1 cellular context compared by ENCODE assay signal in the genomic region with DNA sequence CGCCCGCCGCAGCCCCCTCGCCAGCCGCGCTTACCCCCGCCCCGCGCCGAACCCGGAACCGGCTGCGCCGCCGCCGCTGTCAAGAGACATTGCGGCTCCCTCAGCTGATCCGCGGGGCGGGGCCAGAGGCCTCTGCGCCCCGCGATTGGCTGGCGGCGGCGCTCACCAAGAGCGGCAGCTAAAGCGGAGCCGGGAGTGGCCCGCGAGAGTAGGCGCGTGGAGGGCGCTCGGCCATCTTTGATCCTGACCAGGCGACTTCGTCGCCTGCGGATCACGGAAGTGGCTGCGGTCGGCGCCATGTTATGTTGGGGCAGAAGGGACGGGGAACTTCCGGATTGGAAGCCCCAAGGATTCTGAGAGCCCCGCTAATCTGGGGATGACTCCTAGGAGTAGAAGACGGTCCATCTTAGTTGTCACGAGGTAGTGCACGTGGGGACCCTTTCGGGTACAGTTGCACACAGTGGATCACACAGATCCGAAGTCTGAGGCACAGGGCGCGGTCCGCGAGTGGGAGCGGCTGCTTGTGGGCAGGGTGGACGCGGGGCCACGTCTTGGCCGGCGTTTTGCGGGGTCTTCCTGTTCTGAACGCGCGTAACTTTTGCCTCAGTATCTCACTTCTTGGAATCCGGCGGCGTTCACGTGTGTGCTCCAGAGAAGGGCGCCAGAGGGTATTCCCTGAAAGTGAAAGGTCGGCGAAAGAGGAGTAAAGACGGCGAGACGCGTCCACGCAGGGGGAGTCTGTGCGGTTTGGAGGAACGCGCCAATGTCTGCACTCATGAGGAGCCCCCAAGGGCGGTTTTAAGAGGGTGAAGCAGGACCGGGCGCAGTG.
TF ChIP-seq lines count a peak whose summit lies in the region.

A gene with protein sequence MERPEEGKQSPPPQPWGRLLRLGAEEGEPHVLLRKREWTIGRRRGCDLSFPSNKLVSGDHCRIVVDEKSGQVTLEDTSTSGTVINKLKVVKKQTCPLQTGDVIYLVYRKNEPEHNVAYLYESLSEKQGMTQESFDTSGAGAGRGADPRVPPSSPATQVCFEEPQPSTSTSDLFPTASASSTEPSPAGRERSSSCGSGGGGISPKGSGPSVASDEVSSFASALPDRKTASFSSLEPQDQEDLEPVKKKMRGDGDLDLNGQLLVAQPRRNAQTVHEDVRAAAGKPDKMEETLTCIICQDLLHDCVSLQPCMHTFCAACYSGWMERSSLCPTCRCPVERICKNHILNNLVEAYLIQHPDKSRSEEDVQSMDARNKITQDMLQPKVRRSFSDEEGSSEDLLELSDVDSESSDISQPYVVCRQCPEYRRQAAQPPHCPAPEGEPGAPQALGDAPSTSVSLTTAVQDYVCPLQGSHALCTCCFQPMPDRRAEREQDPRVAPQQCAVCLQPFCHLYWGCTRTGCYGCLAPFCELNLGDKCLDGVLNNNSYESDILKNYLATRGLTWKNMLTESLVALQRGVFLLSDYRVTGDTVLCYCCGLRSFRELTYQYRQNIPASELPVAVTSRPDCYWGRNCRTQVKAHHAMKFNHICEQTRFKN (minus strand): TSS at position 93 of the 829 bp plus-strand sequence. CDS start 277 bp downstream, outside the sequence.

TF ChIP-seq in K562, 482 proteins besides CTCF, POLR2A, EP300 and RAD21 (continued from another document and continues in another):
- TF ChIP-seq, protein P1, sequence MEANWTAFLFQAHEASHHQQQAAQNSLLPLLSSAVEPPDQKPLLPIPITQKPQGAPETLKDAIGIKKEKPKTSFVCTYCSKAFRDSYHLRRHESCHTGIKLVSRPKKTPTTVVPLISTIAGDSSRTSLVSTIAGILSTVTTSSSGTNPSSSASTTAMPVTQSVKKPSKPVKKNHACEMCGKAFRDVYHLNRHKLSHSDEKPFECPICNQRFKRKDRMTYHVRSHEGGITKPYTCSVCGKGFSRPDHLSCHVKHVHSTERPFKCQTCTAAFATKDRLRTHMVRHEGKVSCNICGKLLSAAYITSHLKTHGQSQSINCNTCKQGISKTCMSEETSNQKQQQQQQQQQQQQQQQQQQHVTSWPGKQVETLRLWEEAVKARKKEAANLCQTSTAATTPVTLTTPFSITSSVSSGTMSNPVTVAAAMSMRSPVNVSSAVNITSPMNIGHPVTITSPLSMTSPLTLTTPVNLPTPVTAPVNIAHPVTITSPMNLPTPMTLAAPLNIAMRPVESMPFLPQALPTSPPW (CRISPR knock-in tag; IDR thresholded peaks at IDR 0.05) = peak; percentile 75
- no peak for TF ChIP-seq CBX2 (IDR thresholded peaks at IDR 0.05; ENCODE audit: insufficient read depth, low read length, poor library complexity, severe bottlenecking)
- TF ChIP-seq ZNF586 (CRISPR knock-in tag; conservative IDR thresholded peaks at IDR 0.05) = no peak
- no peak for TF ChIP-seq TSC22D4 (tag; IDR thresholded peaks at IDR 0.05)
- TF ChIP-seq BCL6 (CRISPR knock-in tag; IDR thresholded peaks at IDR 0.05) = no peak
- no peak for TF ChIP-seq ZNF263 (CRISPR knock-in tag; IDR thresholded peaks at IDR 0.05; ENCODE audit: borderline replicate concordance)
- TF ChIP-seq KDM1A (IDR thresholded peaks at IDR 0.05) = no peak
- TF ChIP-seq SRSF7 (optimal IDR thresholded peaks at IDR 0.05; ENCODE audit: low read depth, low read length) = no peak
- no peak for TF ChIP-seq KLF13 (tag; IDR thresholded peaks at IDR 0.05; ENCODE audit: borderline replicate concordance, low read depth)
- TF ChIP-seq, protein P2, sequence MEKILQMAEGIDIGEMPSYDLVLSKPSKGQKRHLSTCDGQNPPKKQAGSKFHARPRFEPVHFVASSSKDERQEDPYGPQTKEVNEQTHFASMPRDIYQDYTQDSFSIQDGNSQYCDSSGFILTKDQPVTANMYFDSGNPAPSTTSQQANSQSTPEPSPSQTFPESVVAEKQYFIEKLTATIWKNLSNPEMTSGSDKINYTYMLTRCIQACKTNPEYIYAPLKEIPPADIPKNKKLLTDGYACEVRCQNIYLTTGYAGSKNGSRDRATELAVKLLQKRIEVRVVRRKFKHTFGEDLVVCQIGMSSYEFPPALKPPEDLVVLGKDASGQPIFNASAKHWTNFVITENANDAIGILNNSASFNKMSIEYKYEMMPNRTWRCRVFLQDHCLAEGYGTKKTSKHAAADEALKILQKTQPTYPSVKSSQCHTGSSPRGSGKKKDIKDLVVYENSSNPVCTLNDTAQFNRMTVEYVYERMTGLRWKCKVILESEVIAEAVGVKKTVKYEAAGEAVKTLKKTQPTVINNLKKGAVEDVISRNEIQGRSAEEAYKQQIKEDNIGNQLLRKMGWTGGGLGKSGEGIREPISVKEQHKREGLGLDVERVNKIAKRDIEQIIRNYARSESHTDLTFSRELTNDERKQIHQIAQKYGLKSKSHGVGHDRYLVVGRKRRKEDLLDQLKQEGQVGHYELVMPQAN (IDR thresholded peaks at IDR 0.05; ENCODE audit: borderline replicate concordance) = peak; percentile 44; the same call in 1 of the 2 replicates
- peak; percentile 71; the same call in 1 of the 2 replicates for TF ChIP-seq ZNF12 (CRISPR knock-in tag; IDR thresholded peaks at IDR 0.05)
- TF ChIP-seq EP400 (IDR thresholded peaks at IDR 0.05) = peak; percentile 91
- TF ChIP-seq, protein P3, sequence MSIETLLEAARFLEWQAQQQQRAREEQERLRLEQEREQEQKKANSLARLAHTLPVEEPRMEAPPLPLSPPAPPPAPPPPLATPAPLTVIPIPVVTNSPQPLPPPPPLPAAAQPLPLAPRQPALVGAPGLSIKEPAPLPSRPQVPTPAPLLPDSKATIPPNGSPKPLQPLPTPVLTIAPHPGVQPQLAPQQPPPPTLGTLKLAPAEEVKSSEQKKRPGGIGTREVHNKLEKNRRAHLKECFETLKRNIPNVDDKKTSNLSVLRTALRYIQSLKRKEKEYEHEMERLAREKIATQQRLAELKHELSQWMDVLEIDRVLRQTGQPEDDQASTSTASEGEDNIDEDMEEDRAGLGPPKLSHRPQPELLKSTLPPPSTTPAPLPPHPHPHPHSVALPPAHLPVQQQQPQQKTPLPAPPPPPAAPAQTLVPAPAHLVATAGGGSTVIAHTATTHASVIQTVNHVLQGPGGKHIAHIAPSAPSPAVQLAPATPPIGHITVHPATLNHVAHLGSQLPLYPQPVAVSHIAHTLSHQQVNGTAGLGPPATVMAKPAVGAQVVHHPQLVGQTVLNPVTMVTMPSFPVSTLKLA (conservative IDR thresholded peaks at IDR 0.05) = peak; percentile 92 to 96
- TF ChIP-seq ARHGAP35 (IDR thresholded peaks at IDR 0.05; ENCODE audit: partially characterized antibody) = no peak
- peak; percentile 76 for TF ChIP-seq SMAD4 (CRISPR knock-in tag; conservative IDR thresholded peaks at IDR 0.05)
- TF ChIP-seq ARID1B (IDR thresholded peaks at IDR 0.05) = no peak
- no peak for TF ChIP-seq KAT7 (CRISPR knock-in tag; IDR thresholded peaks at IDR 0.05; ENCODE audit: borderline replicate concordance)
- no peak for TF ChIP-seq NEUROD1 (IDR thresholded peaks at IDR 0.05; ENCODE audit: borderline replicate concordance, low read depth, low read length, partially characterized antibody)
- no peak for TF ChIP-seq STAT5A (IDR thresholded peaks at IDR 0.05; ENCODE audit: borderline replicate concordance, low read length)
- TF ChIP-seq, protein P4, sequence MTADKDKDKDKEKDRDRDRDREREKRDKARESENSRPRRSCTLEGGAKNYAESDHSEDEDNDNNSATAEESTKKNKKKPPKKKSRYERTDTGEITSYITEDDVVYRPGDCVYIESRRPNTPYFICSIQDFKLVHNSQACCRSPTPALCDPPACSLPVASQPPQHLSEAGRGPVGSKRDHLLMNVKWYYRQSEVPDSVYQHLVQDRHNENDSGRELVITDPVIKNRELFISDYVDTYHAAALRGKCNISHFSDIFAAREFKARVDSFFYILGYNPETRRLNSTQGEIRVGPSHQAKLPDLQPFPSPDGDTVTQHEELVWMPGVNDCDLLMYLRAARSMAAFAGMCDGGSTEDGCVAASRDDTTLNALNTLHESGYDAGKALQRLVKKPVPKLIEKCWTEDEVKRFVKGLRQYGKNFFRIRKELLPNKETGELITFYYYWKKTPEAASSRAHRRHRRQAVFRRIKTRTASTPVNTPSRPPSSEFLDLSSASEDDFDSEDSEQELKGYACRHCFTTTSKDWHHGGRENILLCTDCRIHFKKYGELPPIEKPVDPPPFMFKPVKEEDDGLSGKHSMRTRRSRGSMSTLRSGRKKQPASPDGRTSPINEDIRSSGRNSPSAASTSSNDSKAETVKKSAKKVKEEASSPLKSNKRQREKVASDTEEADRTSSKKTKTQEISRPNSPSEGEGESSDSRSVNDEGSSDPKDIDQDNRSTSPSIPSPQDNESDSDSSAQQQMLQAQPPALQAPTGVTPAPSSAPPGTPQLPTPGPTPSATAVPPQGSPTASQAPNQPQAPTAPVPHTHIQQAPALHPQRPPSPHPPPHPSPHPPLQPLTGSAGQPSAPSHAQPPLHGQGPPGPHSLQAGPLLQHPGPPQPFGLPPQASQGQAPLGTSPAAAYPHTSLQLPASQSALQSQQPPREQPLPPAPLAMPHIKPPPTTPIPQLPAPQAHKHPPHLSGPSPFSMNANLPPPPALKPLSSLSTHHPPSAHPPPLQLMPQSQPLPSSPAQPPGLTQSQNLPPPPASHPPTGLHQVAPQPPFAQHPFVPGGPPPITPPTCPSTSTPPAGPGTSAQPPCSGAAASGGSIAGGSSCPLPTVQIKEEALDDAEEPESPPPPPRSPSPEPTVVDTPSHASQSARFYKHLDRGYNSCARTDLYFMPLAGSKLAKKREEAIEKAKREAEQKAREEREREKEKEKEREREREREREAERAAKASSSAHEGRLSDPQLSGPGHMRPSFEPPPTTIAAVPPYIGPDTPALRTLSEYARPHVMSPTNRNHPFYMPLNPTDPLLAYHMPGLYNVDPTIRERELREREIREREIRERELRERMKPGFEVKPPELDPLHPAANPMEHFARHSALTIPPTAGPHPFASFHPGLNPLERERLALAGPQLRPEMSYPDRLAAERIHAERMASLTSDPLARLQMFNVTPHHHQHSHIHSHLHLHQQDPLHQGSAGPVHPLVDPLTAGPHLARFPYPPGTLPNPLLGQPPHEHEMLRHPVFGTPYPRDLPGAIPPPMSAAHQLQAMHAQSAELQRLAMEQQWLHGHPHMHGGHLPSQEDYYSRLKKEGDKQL (CRISPR knock-in tag; IDR thresholded peaks at IDR 0.05; ENCODE audit: borderline replicate concordance) = no peak
- TF ChIP-seq ZNF175 (CRISPR knock-in tag; IDR thresholded peaks at IDR 0.05; ENCODE audit: low read depth) = 0 out of 2 replicates have a peak, but pooled peaks have one; percentile 60
- no peak for TF ChIP-seq ZNF551 (CRISPR knock-in tag; IDR thresholded peaks at IDR 0.05)
- no peak for TF ChIP-seq GTF2E2 (tag; IDR thresholded peaks at IDR 0.05)
- no peak for TF ChIP-seq PRMT5 (CRISPR knock-in tag; IDR thresholded peaks at IDR 0.05)
- peak; percentile 64; the same call in 1 of the 2 replicates for TF ChIP-seq ZNF668 (CRISPR knock-in tag; IDR thresholded peaks at IDR 0.05)
- no peak for TF ChIP-seq RBM14 (IDR thresholded peaks at IDR 0.05; ENCODE audit: borderline replicate concordance, insufficient read depth, low read depth, low read length)
- no peak for TF ChIP-seq CEBPB (tag; IDR thresholded peaks at IDR 0.05)
- no peak for TF ChIP-seq NCOA6 (IDR thresholded peaks at IDR 0.05)
- no peak for TF ChIP-seq HDGF (IDR thresholded peaks at IDR 0.05)
- TF ChIP-seq, protein P5, sequence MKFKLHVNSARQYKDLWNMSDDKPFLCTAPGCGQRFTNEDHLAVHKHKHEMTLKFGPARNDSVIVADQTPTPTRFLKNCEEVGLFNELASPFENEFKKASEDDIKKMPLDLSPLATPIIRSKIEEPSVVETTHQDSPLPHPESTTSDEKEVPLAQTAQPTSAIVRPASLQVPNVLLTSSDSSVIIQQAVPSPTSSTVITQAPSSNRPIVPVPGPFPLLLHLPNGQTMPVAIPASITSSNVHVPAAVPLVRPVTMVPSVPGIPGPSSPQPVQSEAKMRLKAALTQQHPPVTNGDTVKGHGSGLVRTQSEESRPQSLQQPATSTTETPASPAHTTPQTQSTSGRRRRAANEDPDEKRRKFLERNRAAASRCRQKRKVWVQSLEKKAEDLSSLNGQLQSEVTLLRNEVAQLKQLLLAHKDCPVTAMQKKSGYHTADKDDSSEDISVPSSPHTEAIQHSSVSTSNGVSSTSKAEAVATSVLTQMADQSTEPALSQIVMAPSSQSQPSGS (CRISPR knock-in tag; IDR thresholded peaks at IDR 0.05) = no peak
- TF ChIP-seq, protein P6, sequence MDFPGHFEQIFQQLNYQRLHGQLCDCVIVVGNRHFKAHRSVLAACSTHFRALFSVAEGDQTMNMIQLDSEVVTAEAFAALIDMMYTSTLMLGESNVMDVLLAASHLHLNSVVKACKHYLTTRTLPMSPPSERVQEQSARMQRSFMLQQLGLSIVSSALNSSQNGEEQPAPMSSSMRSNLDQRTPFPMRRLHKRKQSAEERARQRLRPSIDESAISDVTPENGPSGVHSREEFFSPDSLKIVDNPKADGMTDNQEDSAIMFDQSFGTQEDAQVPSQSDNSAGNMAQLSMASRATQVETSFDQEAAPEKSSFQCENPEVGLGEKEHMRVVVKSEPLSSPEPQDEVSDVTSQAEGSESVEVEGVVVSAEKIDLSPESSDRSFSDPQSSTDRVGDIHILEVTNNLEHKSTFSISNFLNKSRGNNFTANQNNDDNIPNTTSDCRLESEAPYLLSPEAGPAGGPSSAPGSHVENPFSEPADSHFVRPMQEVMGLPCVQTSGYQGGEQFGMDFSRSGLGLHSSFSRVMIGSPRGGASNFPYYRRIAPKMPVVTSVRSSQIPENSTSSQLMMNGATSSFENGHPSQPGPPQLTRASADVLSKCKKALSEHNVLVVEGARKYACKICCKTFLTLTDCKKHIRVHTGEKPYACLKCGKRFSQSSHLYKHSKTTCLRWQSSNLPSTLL (IDR thresholded peaks at IDR 0.05) = no peak
- TF ChIP-seq GABPA (tag; conservative IDR thresholded peaks at IDR 0.05; ENCODE audit: low read depth) = peak; percentile 90
- TF ChIP-seq CREB1 (IDR thresholded peaks at IDR 0.05) = peak; percentile 91
- peak; percentile 92 for TF ChIP-seq CREB1 (CRISPR knock-in tag; IDR thresholded peaks at IDR 0.05)
- peak; percentile 99 for TF ChIP-seq L3MBTL2 (IDR thresholded peaks at IDR 0.05)
- TF ChIP-seq, protein P7, sequence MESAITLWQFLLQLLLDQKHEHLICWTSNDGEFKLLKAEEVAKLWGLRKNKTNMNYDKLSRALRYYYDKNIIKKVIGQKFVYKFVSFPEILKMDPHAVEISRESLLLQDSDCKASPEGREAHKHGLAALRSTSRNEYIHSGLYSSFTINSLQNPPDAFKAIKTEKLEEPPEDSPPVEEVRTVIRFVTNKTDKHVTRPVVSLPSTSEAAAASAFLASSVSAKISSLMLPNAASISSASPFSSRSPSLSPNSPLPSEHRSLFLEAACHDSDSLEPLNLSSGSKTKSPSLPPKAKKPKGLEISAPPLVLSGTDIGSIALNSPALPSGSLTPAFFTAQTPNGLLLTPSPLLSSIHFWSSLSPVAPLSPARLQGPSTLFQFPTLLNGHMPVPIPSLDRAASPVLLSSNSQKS (CRISPR knock-in tag; IDR thresholded peaks at IDR 0.05) = no peak
- peak; percentile 65 for TF ChIP-seq ZNF316 (IDR thresholded peaks at IDR 0.05)
- TF ChIP-seq KAT8 (IDR thresholded peaks at IDR 0.05; ENCODE audit: low read depth) = no peak
- no peak for TF ChIP-seq GTF2A2 (tag; IDR thresholded peaks at IDR 0.05)
- TF ChIP-seq, protein P8, sequence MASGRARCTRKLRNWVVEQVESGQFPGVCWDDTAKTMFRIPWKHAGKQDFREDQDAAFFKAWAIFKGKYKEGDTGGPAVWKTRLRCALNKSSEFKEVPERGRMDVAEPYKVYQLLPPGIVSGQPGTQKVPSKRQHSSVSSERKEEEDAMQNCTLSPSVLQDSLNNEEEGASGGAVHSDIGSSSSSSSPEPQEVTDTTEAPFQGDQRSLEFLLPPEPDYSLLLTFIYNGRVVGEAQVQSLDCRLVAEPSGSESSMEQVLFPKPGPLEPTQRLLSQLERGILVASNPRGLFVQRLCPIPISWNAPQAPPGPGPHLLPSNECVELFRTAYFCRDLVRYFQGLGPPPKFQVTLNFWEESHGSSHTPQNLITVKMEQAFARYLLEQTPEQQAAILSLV (tag; IDR thresholded peaks at IDR 0.05) = no peak
- no peak for TF ChIP-seq ZSCAN29 (IDR thresholded peaks at IDR 0.05)
